In the genomic region with DNA sequence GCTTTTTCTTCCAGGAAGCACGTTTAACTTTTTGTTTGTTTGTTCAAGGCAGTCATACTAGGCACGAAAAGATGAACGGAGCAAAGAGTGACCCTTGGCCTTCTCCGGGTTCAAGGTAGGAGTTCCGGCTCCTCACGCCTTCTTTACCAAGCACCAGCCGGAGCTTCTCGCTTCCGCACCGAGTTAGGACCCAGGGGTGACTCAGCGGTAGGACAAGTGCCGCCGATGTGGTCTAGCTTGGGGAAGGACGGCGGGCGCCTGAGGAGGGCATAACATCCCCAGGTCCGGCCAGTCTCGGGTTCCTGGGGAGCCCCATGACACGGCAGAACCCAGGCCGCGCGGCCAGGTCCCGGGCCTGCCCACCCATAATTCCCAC, we compare ENCODE assay signal across 8 cellular contexts. TPM values are rescaled to one million over a fixed set of nuclear protein-coding genes. Genes with fewer than 3 reads are reported as not detected.
DNase-seq lines count a peak whose midpoint lies in the region; ATAC-seq and TF ChIP-seq lines count a peak whose summit lies in the region.

No MANE protein-coding gene starts in this region.

- DNase-seq in DMS53 treated with DMSO at 0.1 percent for 48 hours (lab: John Stamatoyannopoulos, UW; ENCODE audit: unreplicated experiment) (peak; percentile 39), UCSD-AML1 (lab: John Stamatoyannopoulos, UW; ENCODE audit: unreplicated experiment) (peak; percentile 84), coronary artery (ENCODE audit: low spot score) (no peak), lung (ENCODE audit: low spot score) (peak; percentile 62), SHP77 treated with DMSO at 0.1 percent for 48 hours (lab: John Stamatoyannopoulos, UW) (no peak)
- peak; percentile 38 for DNase-seq in stimulated activated CD8-positive, alpha-beta memory T cell treated with anti-CD3 and anti-CD28 coated beads, Interleukin-7, amount 100 ng/mL, for 24 hours (ENCODE audit: low read depth)

- no peaks in the 10 kb centered on the region for H3K9me3 ChIP-seq in HUES64 (ENCODE audit: insufficient read depth, low read depth, low read length)
- no peaks in the 10 kb centered on the region for H3K9me3 ChIP-seq in lung (ENCODE audit: control insufficient read depth in 2 of 2, insufficient read depth in 1 of 2, low read length in 1 of 2)

- H3K36me3 ChIP-seq in HUES64 (ENCODE audit: insufficient read depth, low read length) (peaks cover 20% of the 10 kb centered on the region), lung (ENCODE audit: control insufficient read depth in 2 of 2, insufficient read depth in 2 of 2, low read length in 2 of 2) (peaks cover 2 to 3% of the 10 kb centered on the region in 2 donors)

- H3K27me3 ChIP-seq in HUES64 (ENCODE audit: insufficient read depth, low read length), result no peaks in the 10 kb centered on the region
- H3K27me3 ChIP-seq in lung (ENCODE audit: control insufficient read depth, insufficient read depth), result no peaks in the 10 kb centered on the region

- H3K27ac ChIP-seq in HUES64 (ENCODE audit: low read depth, low read length) (peak overlapping the region; percentile 81), coronary artery (peak overlapping the region; percentile 71 to 92), lung (ENCODE audit: low read depth in 1 of 2, low read length in 1 of 2) (peak overlapping the region; percentile 75 to 92)

- WGBS in HUES64, result under 1% methylated on average over 23 of the region's 23 CpGs
- WGBS in lung, 2 donors, result 0% methylated on average over 23 of the region's 23 CpGs

- no peak for TF ChIP-seq CTCF in coronary artery (IDR thresholded peaks at IDR 0.05)
- TF ChIP-seq CTCF in lung (IDR thresholded peaks at IDR 0.05; ENCODE audit: control extremely low read depth, extremely low read depth), result no peak

- peak overlapping the region; percentile 98 for H3K4me3 ChIP-seq in HUES64 (ENCODE audit: low read length)
- H3K4me3 ChIP-seq in coronary artery, result peak overlapping the region; percentile 99
- peak overlapping the region; percentile 85 for H3K4me3 ChIP-seq in lung

- peaks cover 14% of the 10 kb centered on the region; the same call in 1 of the 2 replicates for H3K4me1 ChIP-seq in HUES64 (ENCODE audit: insufficient read depth, low read length)
- peaks cover 4 to 6% of the 10 kb centered on the region in 2 donors for H3K4me1 ChIP-seq in lung (ENCODE audit: control insufficient read depth in 2 of 2, insufficient read depth in 2 of 2, low read length in 2 of 2)

- ATAC-seq in GM21528 (IDR thresholded peaks at IDR 0.05; ENCODE audit: low FRiP score, unreplicated experiment), result peak; percentile 35
- ATAC-seq in lung (ENCODE audit: insufficient read depth, low FRiP score), result peak; percentile 29

- peak overlapping the region; percentile 88 for H3K9ac ChIP-seq in HUES64 (ENCODE audit: low read depth, low read length)

RNA-seq across cellular contexts. Expression of gene PSMA5, which starts 0.4 kb away (rescaled TPM):
- polyA plus RNA-seq in HUES64 (2013, experiment 1 of 2), result 91.5 TPM
- 85.1 TPM for polyA plus RNA-seq in HUES64 (2013, experiment 2 of 2)
- total RNA-seq in lung, result 10 to 100 TPM; 33.8 to 93.0 TPM
- 10 to 100 TPM; 57.1 to 86.6 TPM for polyA plus RNA-seq in lung

RNA-seq across cellular contexts. Expression of gene SORT1, which starts 28.2 kb away (rescaled TPM):
- 19.2 TPM for polyA plus RNA-seq in HUES64 (2013, experiment 1 of 2)
- 21.6 TPM for polyA plus RNA-seq in HUES64 (2013, experiment 2 of 2)
- total RNA-seq in lung, result 100 to 1,000 TPM in 1 of 2 donors, 10 to 100 TPM in 1; 61.7 to 135 TPM
- 10 to 100 TPM; 39.0 to 53.1 TPM for polyA plus RNA-seq in lung

RNA-seq across cellular contexts. Expression of gene SYPL2, which starts 40.5 kb away (rescaled TPM):
- 1.2 TPM for polyA plus RNA-seq in HUES64 (2013, experiment 1 of 2)
- 1.0 TPM for polyA plus RNA-seq in HUES64 (2013, experiment 2 of 2)
- total RNA-seq in lung, result 1 to 10 TPM in 1 of 2 donors, under 1 TPM in 1; 0.31 to 1.4 TPM
- polyA plus RNA-seq in lung, result 1 to 10 TPM in 1 of 2 donors, under 1 TPM in 1; 0.81 to 1.3 TPM

RNA-seq across cellular contexts. Expression of gene ATXN7L2, which starts 57.8 kb away (rescaled TPM):
- polyA plus RNA-seq in HUES64 (2013, experiment 1 of 2), result 8.0 TPM
- polyA plus RNA-seq in HUES64 (2013, experiment 2 of 2), result 6.0 TPM
- 1 to 10 TPM; 2.6 to 4.5 TPM for total RNA-seq in lung
- 1 to 10 TPM; 4.2 to 6.0 TPM for polyA plus RNA-seq in lung

Comparison
In these comparisons a context has a peak if more than half of its experiments do, and no peak if none do; other contexts are left out.
1. DNase-seq: peak in DMS53 treated with DMSO at 0.1 percent for 48 hours (single experiment), UCSD-AML1 (single experiment), lung (single experiment) and stimulated activated CD8-positive, alpha-beta memory T cell treated with anti-CD3 and anti-CD28 coated beads, Interleukin-7, amount 100 ng/mL, for 24 hours (single experiment); none in coronary artery (single experiment) and SHP77 treated with DMSO at 0.1 percent for 48 hours (single experiment).
2. Peak in every context shown above with its lines, with median percentiles within 50 percentile points of each other: H3K27ac ChIP-seq and H3K4me3 ChIP-seq.